15 cellular contexts compared by ENCODE assay signal in genomic region chr11:66626382-66626781, GRCh38. TPM values are rescaled to one million over a fixed set of nuclear protein-coding genes. Genes with fewer than 3 reads are reported as not detected.
DNase-seq lines count a peak whose midpoint lies in the region; ATAC-seq, FAIRE-seq and TF ChIP-seq lines count a peak whose summit lies in the region.
"Had no signal": no experiment of that assay in that cellular context is flagged by ENCODE, and none has a peak within 500 bp of the region (broad histone marks: within the 10 kb centered on the region; RNA-seq: fewer than 3 reads in every experiment).

No MANE protein-coding gene starts in this region.

- no peak for ATAC-seq in stimulated activated effector memory CD8-positive, alpha-beta T cell treated with anti-CD3 and anti-CD28 coated beads, Interleukin-12 subunit alpha, Interleukin-12 subunit beta, amount 100 ng/mL, for 72 hours

- H3K36me3 Mint-ChIP-seq in activated T-cell treated with anti-CD3 and anti-CD28 coated beads, Interleukin-2, amount 50 U/mL, for 24 hours (ENCODE audit: low read depth), result peaks cover 95% of the 10 kb centered on the region
- H3K36me3 Mint-ChIP-seq in astrocyte (ENCODE audit: low read depth, unreplicated experiment), result peaks cover 37% of the 10 kb centered on the region
- H3K36me3 Mint-ChIP-seq in endothelial cell (ENCODE audit: low read depth, unreplicated experiment), result peaks cover 45% of the 10 kb centered on the region
- peaks cover 100% of the 10 kb centered on the region for H3K36me3 Mint-ChIP-seq in stimulated activated effector memory CD8-positive, alpha-beta T cell treated with anti-CD3 and anti-CD28 coated beads, Interleukin-12 subunit alpha, Interleukin-12 subunit beta, amount 100 ng/mL, for 72 hours

- H3K4me1 Mint-ChIP-seq in activated T-cell treated with anti-CD3 and anti-CD28 coated beads, Interleukin-2, amount 50 U/mL, for 24 hours (ENCODE audit: low read depth), result peaks cover 73% of the 10 kb centered on the region
- H3K4me1 Mint-ChIP-seq in astrocyte (ENCODE audit: low read depth, unreplicated experiment) (peaks cover 22% of the 10 kb centered on the region), endothelial cell (ENCODE audit: unreplicated experiment) (peaks cover 18% of the 10 kb centered on the region)
- peaks cover 70% of the 10 kb centered on the region for H3K4me1 Mint-ChIP-seq in stimulated activated effector memory CD8-positive, alpha-beta T cell treated with anti-CD3 and anti-CD28 coated beads, Interleukin-12 subunit alpha, Interleukin-12 subunit beta, amount 100 ng/mL, for 72 hours

- H3K27me3 Mint-ChIP-seq in activated T-cell treated with anti-CD3 and anti-CD28 coated beads, Interleukin-2, amount 50 U/mL, for 24 hours, result no peaks in the 10 kb centered on the region
- H3K27me3 Mint-ChIP-seq in astrocyte (ENCODE audit: low read depth, unreplicated experiment) (no peaks in the 10 kb centered on the region), endothelial cell (ENCODE audit: unreplicated experiment) (peaks cover 4% of the 10 kb centered on the region)

- H3K9me3 ChIP-seq in astrocyte (ENCODE audit: insufficient read depth, low read depth, low read length) (no peaks in the 10 kb centered on the region), Peyer's patch (no peaks in the 10 kb centered on the region), WERI-Rb-1 (ENCODE audit: severe bottlenecking) (no peaks in the 10 kb centered on the region)

- H3K27ac ChIP-seq in astrocyte (ENCODE audit: low read depth, low read length), result no peak overlapping the region
- H3K27ac ChIP-seq in Peyer's patch, result no peak overlapping the region
- H3K27ac ChIP-seq in WERI-Rb-1, result no peak overlapping the region
- H3K27ac ChIP-seq: 22Rv1 had no signal

- H3K9me3 Mint-ChIP-seq in activated T-cell treated with anti-CD3 and anti-CD28 coated beads, Interleukin-2, amount 50 U/mL, for 24 hours, result no peaks in the 10 kb centered on the region
- H3K9me3 Mint-ChIP-seq in astrocyte (ENCODE audit: unreplicated experiment), result no peaks in the 10 kb centered on the region
- H3K9me3 Mint-ChIP-seq in endothelial cell (ENCODE audit: unreplicated experiment), result no peaks in the 10 kb centered on the region
- no peaks in the 10 kb centered on the region for H3K9me3 Mint-ChIP-seq in stimulated activated effector memory CD8-positive, alpha-beta T cell treated with anti-CD3 and anti-CD28 coated beads, Interleukin-12 subunit alpha, Interleukin-12 subunit beta, amount 100 ng/mL, for 72 hours
- H3K9me3 Mint-ChIP-seq: CD14-positive monocyte; CD8-positive, alpha-beta memory T cell had no signal

- DNase-seq in activated T-cell treated with anti-CD3 and anti-CD28 coated beads, Interleukin-2, amount 50 U/mL, for 24 hours, result no peak
- no peak for DNase-seq in activated T-cell treated with anti-CD3 and anti-CD28 coated beads for 4 hours
- DNase-seq in astrocyte (ENCODE audit: low read depth), result no peak
- DNase-seq in endothelial cell (ENCODE audit: low spot score), result no peak
- DNase-seq in stimulated activated effector memory CD8-positive, alpha-beta T cell treated with anti-CD3 and anti-CD28 coated beads, Interleukin-12 subunit alpha, Interleukin-12 subunit beta, amount 100 ng/mL, for 72 hours (ENCODE audit: low spot score in 2 of 2), result no peak
- DNase-seq in stimulated activated naive CD4-positive, alpha-beta T cell treated with Interleukin-2 at 50 U/mL for 16 hours (lab: John Stamatoyannopoulos, UW), result no peak
- no peak for DNase-seq in Peyer's patch
- no peak for DNase-seq in WERI-Rb-1
- DNase-seq: DMS53, GF-D8 had no signal

- H3K27ac Mint-ChIP-seq in activated T-cell treated with anti-CD3 and anti-CD28 coated beads, Interleukin-2, amount 50 U/mL, for 24 hours, result peak overlapping the region; percentile 30
- H3K27ac Mint-ChIP-seq in astrocyte (ENCODE audit: unreplicated experiment) (no peak overlapping the region), endothelial cell (ENCODE audit: unreplicated experiment) (peak overlapping the region; percentile 64)
- peak overlapping the region; percentile 7 for H3K27ac Mint-ChIP-seq in stimulated activated effector memory CD8-positive, alpha-beta T cell treated with anti-CD3 and anti-CD28 coated beads, Interleukin-12 subunit alpha, Interleukin-12 subunit beta, amount 100 ng/mL, for 72 hours

- H3K27me3 ChIP-seq in astrocyte (ENCODE audit: insufficient read depth, low read length), result no peaks in the 10 kb centered on the region
- no peaks in the 10 kb centered on the region for H3K27me3 ChIP-seq in Peyer's patch
- no peaks in the 10 kb centered on the region for H3K27me3 ChIP-seq in WERI-Rb-1 (ENCODE audit: insufficient read depth, low read depth, severe bottlenecking)

- H3K9ac ChIP-seq in astrocyte (ENCODE audit: low read length), result no peak overlapping the region

- TF ChIP-seq POLR2A in Peyer's patch (IDR thresholded peaks at IDR 0.05), result no peak

- H3K4me3 ChIP-seq in astrocyte (ENCODE audit: insufficient read depth, low read depth, low read length) (no peak overlapping the region), Peyer's patch (no peak overlapping the region), WERI-Rb-1 (ENCODE audit: low read depth, low read length) (no peak overlapping the region)

- peaks cover 100% of the 10 kb centered on the region for H3K79me2 ChIP-seq in astrocyte (ENCODE audit: insufficient read depth, low read length)

- H2AFZ ChIP-seq in astrocyte (ENCODE audit: low read depth, low read length), result no peak overlapping the region

- H4K20me1 ChIP-seq in astrocyte (ENCODE audit: insufficient read depth, low read length), result peaks cover 94% of the 10 kb centered on the region

- H3K36me3 ChIP-seq in astrocyte (ENCODE audit: insufficient read depth, low read length) (peaks cover 58% of the 10 kb centered on the region), Peyer's patch (peaks cover 0 to 78% (median 0%) of the 10 kb centered on the region in 3 donors), WERI-Rb-1 (peaks cover 99% of the 10 kb centered on the region)

- TF ChIP-seq CTCF in astrocyte (IDR thresholded peaks at IDR 0.05; ENCODE audit: insufficient read depth, low read depth, low read length) (no peak), endothelial cell (IDR thresholded peaks at IDR 0.05; ENCODE audit: unreplicated experiment) (no peak), Peyer's patch (IDR thresholded peaks at IDR 0.05) (no peak), WERI-Rb-1 (IDR thresholded peaks at IDR 0.05; ENCODE audit: low read depth, low read length) (no peak)

- no peak overlapping the region for H3K4me3 Mint-ChIP-seq in activated T-cell treated with anti-CD3 and anti-CD28 coated beads, Interleukin-2, amount 50 U/mL, for 24 hours
- H3K4me3 Mint-ChIP-seq in astrocyte (ENCODE audit: unreplicated experiment), result peak overlapping the region; percentile 54
- H3K4me3 Mint-ChIP-seq in endothelial cell (ENCODE audit: unreplicated experiment), result peak overlapping the region; percentile 73
- no peak overlapping the region for H3K4me3 Mint-ChIP-seq in stimulated activated effector memory CD8-positive, alpha-beta T cell treated with anti-CD3 and anti-CD28 coated beads, Interleukin-12 subunit alpha, Interleukin-12 subunit beta, amount 100 ng/mL, for 72 hours
- H3K4me3 Mint-ChIP-seq: CD14-positive monocyte had no signal

- no peak overlapping the region for H3K4me2 ChIP-seq in astrocyte (ENCODE audit: low read length)

- no peak for FAIRE-seq in astrocyte (lab: Jason Lieb, UNC)
- FAIRE-seq: H54, HTR-8/SVneo had no signal

- no peaks in the 10 kb centered on the region for H3K4me1 ChIP-seq in astrocyte (ENCODE audit: insufficient read depth, low read length)
- peaks cover 0 to 28% (median 5%) of the 10 kb centered on the region in 4 donors for H3K4me1 ChIP-seq in Peyer's patch

RNA-seq across cellular contexts. Expression of gene RBM14, which starts 10.0 kb away (rescaled TPM):
- 47.6 and 59.7 TPM in 2 replicates for total RNA-seq in astrocyte
- 84.2 TPM for total RNA-seq in endothelial cell (ENCODE audit: unreplicated experiment)
- 10 to 100 TPM; 56.7 to 91.4 (median 74.6) TPM for total RNA-seq in Peyer's patch

RNA-seq across cellular contexts. Expression of gene RBM4, which starts 12.1 kb away (rescaled TPM):
- total RNA-seq in astrocyte (151 and 153 TPM in 2 replicates), endothelial cell (ENCODE audit: unreplicated experiment) (187 TPM), Peyer's patch (10 to 100 TPM; 64.6 to 90.8 (median 75.3) TPM)

RNA-seq across cellular contexts. Expression of gene CCS, which starts 33.4 kb away (rescaled TPM):
- total RNA-seq in astrocyte (23.1 and 23.2 TPM in 2 replicates), endothelial cell (ENCODE audit: unreplicated experiment) (51.2 TPM), Peyer's patch (10 to 100 TPM; 30.6 to 70.1 (median 47.2) TPM)

RNA-seq across cellular contexts. Expression of gene CCDC87, which starts 33.5 kb away (rescaled TPM):
- 0.31 and 0.34 TPM in 2 replicates for total RNA-seq in astrocyte
- 0.54 TPM for total RNA-seq in endothelial cell (ENCODE audit: unreplicated experiment)
- total RNA-seq in Peyer's patch, result under 1 TPM in 2 of 4 donors, not detected in 2; 0.35 to 0.38 TPM

RNA-seq across cellular contexts. Expression of gene RBM4B, which starts 51.3 kb away (rescaled TPM):
- total RNA-seq in astrocyte (17.3 and 20.3 TPM in 2 replicates), endothelial cell (ENCODE audit: unreplicated experiment) (29.3 TPM), Peyer's patch (10 to 100 TPM; 15.2 to 33.0 (median 21.7) TPM)

Comparison
In these comparisons a context has a peak if more than half of its experiments do, and no peak if none do; other contexts are left out.
1. H3K4me3 Mint-ChIP-seq: peak in astrocyte (single experiment) and endothelial cell (single experiment); none in activated T-cell treated with anti-CD3 and anti-CD28 coated beads, Interleukin-2, amount 50 U/mL, for 24 hours (single experiment) and stimulated activated effector memory CD8-positive, alpha-beta T cell treated with anti-CD3 and anti-CD28 coated beads, Interleukin-12 subunit alpha, Interleukin-12 subunit beta, amount 100 ng/mL, for 72 hours (single experiment).